7 cellular contexts compared by ENCODE assay signal in the genomic region with DNA sequence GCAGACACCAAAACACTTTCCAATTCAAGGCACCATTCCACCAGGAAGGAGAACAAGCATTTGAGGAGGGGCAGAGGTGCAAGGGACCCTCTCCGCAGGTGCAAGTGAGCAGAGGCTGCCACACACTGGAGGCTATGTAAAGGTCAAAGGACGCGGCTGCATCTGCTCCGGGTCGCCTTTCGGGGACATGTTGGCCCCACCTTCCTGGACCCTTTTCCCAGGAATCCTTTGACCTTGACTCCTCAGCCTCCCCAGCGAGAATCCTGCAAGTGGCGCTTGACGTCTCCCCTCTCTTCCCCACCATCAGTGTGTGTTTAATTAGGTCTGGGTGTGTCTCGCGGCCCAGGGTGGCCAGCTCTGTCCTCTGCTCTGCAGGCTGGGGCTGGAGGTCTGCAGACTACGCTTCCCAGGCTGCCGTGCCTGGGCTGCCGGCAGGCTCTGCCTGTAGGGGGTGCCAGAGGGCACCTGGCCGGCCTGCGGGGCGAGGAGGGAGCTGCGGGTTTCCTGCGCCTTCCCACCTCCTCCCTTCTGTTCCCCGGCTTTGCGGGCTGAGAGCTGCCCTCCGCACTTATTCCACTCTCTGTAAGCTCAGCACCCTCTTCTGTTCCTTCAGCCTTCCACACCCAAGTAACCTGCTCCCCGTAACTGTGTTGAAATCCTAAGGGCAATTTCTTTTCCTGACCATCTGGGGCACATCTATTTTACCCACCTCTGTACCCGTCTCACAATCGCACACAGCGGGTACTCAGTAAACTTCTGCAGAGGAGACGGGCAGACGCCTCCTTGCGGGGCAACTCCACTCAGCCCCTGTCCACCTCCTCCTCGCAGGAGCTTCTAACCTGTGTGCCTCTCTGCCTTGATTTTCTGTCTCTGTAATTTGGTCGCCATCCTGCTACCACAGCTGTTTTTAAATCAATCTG.
DNase-seq lines count a peak whose midpoint lies in the region; ATAC-seq and TF ChIP-seq lines count a peak whose summit lies in the region.

No MANE protein-coding gene starts in this region.

- H3K27me3 Mint-ChIP-seq in activated naive CD4-positive, alpha-beta T cell treated with anti-CD3 and anti-CD28 coated beads for 36 hours (ENCODE audit: low read depth): peaks cover 48% of the 10 kb centered on the region

- no peaks in the 10 kb centered on the region for H3K9me3 Mint-ChIP-seq in activated naive CD4-positive, alpha-beta T cell treated with anti-CD3 and anti-CD28 coated beads for 36 hours

- no peaks in the 10 kb centered on the region for H3K36me3 Mint-ChIP-seq in activated naive CD4-positive, alpha-beta T cell treated with anti-CD3 and anti-CD28 coated beads for 36 hours (ENCODE audit: low read depth)

- H3K27ac ChIP-seq in RWPE1 (peak overlapping the region; percentile 93; the same call in 1 of the 2 replicates), heart left ventricle (no peak overlapping the region)

- no peak overlapping the region for H3K4me3 ChIP-seq in heart left ventricle

- no peak overlapping the region for H3K27ac Mint-ChIP-seq in activated naive CD4-positive, alpha-beta T cell treated with anti-CD3 and anti-CD28 coated beads for 36 hours

- no peak for TF ChIP-seq POLR2A in heart left ventricle (IDR thresholded peaks at IDR 0.05)

- WGBS in heart left ventricle, 4 donors: 16 to 21% (median 18%) methylated on average over 31 of the region's 31 CpGs

- peaks cover 0 to 7% (median 0%) of the 10 kb centered on the region in 12 donors for H3K4me1 ChIP-seq in heart left ventricle

- intact Hi-C loops in activated naive CD4-positive, alpha-beta T cell treated with anti-CD3 and anti-CD28 coated beads for 36 hours (cut with micrococcal nuclease): loop anchor here (10.0 kb wide), 2 partner anchors 435 to 605 kb away; a partner anchor contains a TSS
- intact Hi-C loops in heart left ventricle (cut with DNase I): loop anchor here in 1 of 10 donors (10.0 kb wide), 1 partner anchor 55 kb away; no protein-coding TSS in a partner anchor

- POLR2A ChIA-PET in RWPE1 (lab: Yijun Ruan, JAX; ENCODE audit: low non-redundant PET): no interaction called here

- peak overlapping the region; percentile 9 for H3K4me3 Mint-ChIP-seq in activated naive CD4-positive, alpha-beta T cell treated with anti-CD3 and anti-CD28 coated beads for 36 hours

- H3K4me1 Mint-ChIP-seq in activated naive CD4-positive, alpha-beta T cell treated with anti-CD3 and anti-CD28 coated beads for 36 hours (ENCODE audit: low read depth): peaks cover 9% of the 10 kb centered on the region

- ATAC-seq in HG03095 (IDR thresholded peaks at IDR 0.05; ENCODE audit: unreplicated experiment) (peak; percentile 53), heart left ventricle (peak in 3 of 4 donors; percentile 67 to 92 (median 79))

- CTCF ChIA-PET in RWPE1 (lab: Yijun Ruan, JAX): interaction anchor here (0.6 to 2.3 kb wide), 15 partner anchors 10 to 444 kb away, joined by 3 to 9 read pairs (median 3); a partner anchor contains a TSS
- CTCF ChIA-PET in activated naive CD4-positive, alpha-beta T cell treated with anti-CD3 and anti-CD28 coated beads for 36 hours (lab: Charles Lee): interaction anchor here (0.6 to 2.1 kb wide), 20 partner anchors 10 to 407 kb away, joined by 3 to 9 read pairs (median 4); no protein-coding TSS in a partner anchor

- DNase-seq in RWPE1 (ENCODE audit: low spot score) (peak; percentile 36), heart left ventricle (peak in 1 of 5 donors; percentile 45), retina (peak; percentile 90), NCI-H1436 treated with DMSO at 0.1 percent for 48 hours (lab: John Stamatoyannopoulos, UW) (no peak)
- DNase-seq in activated naive CD4-positive, alpha-beta T cell treated with anti-CD3 and anti-CD28 coated beads for 36 hours: peak; percentile 66

- no peaks in the 10 kb centered on the region for H3K9me3 ChIP-seq in heart left ventricle

- TF ChIP-seq CTCF in GM12872 (IDR thresholded peaks at IDR 0.05; ENCODE audit: insufficient read depth, low read depth, low read length) (peak; percentile 92), RWPE1 (conservative IDR thresholded peaks at IDR 0.05; ENCODE audit: low read depth) (no peak; the same call in 1 of the 2 replicates), heart left ventricle (IDR thresholded peaks at IDR 0.05) (peak; percentile 52 to 84 (median 71))

- H3K36me3 ChIP-seq in heart left ventricle: no peaks in the 10 kb centered on the region

- peaks cover 0 to 36% (median 15%) of the 10 kb centered on the region in 9 donors for H3K27me3 ChIP-seq in heart left ventricle
